In the genomic region with DNA sequence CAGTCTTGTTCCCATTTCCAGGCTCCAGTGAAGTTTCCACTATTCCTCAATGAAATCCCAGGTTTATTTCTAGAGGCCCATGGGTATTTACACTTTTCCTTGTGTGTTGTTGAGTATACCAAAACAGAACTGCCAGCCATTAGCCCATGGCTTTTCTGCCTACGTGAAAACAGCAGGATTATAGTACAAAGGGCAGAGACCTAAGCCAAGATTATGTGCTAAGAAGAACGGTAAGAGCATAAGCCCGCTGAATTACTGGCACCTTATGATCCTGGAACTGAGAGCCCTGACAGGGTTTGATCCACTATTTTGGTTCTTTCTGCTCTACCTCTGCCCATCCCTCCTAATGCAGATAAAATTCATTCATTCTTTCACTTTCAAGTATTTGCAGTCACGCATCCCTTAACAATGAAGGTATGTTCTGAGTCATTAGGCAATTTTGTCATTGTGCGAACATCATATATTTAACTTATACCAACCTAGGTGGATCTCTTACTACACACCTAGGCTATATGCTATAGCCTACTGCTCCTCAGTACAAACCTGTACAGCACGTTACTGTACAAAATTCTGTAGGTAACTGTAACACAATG, we compare ENCODE assay signal across 23 cellular contexts. TPM values are rescaled to one million over a fixed set of nuclear protein-coding genes. Genes with fewer than 3 reads are reported as not detected.
DNase-seq lines count a peak whose midpoint lies in the region; ATAC-seq and TF ChIP-seq lines count a peak whose summit lies in the region.
"Had no signal": no experiment of that assay in that cellular context is flagged by ENCODE, and none has a peak within 500 bp of the region (broad histone marks: within the 10 kb centered on the region; RNA-seq: fewer than 3 reads in every experiment).

No MANE protein-coding gene starts in this region.

- ATAC-seq in GM18867 (IDR thresholded peaks at IDR 0.05; ENCODE audit: unreplicated experiment): peak; percentile 58
- peak; percentile 72 for ATAC-seq in HG03342 (IDR thresholded peaks at IDR 0.05; ENCODE audit: unreplicated experiment)
- no peak for ATAC-seq in HG03097 (IDR thresholded peaks at IDR 0.05; ENCODE audit: low FRiP score, unreplicated experiment)
- ATAC-seq in HG02870 (IDR thresholded peaks at IDR 0.05; ENCODE audit: unreplicated experiment): no peak
- no peak for ATAC-seq in mucosa of descending colon
- ATAC-seq: activated CD4-positive, alpha-beta T cell treated with anti-CD3 and anti-CD28 coated beads for 36 hours; stimulated activated naive B cell treated with anti-CD40 and anti-IgM and Interleukin-4, amounts not matched to agents 10 μg/mL and 1 μg/mL and 100 μg/mL, for 72 hours had no signal

- H3K9me3 ChIP-seq in mammary epithelial cell (replicated peaks; ENCODE audit: insufficient read depth, low read length) (no peaks in the 10 kb centered on the region), skeletal muscle satellite cell (replicated peaks; ENCODE audit: low read length) (no peaks in the 10 kb centered on the region), mucosa of descending colon (no peaks in the 10 kb centered on the region)
- H3K9me3 ChIP-seq: sigmoid colon, tibial nerve had no signal

- H3K27ac Mint-ChIP-seq in CD14-positive monocyte: no peak overlapping the region
- H3K27ac Mint-ChIP-seq: activated CD4-positive, alpha-beta T cell treated with anti-CD3 and anti-CD28 coated beads for 36 hours; activated naive CD4-positive, alpha-beta T cell treated with anti-CD3 and anti-CD28 coated beads for 36 hours; CD4-positive, alpha-beta memory T cell; nephron; stimulated activated naive B cell treated with anti-CD40 and anti-IgM and Interleukin-4, amounts not matched to agents 10 μg/mL and 1 μg/mL and 100 μg/mL, for 72 hours had no signal

- H3K9ac ChIP-seq in mammary epithelial cell (ENCODE audit: insufficient read depth, low read length): no peak overlapping the region
- H3K9ac ChIP-seq in skeletal muscle satellite cell (ENCODE audit: low read depth, low read length): no peak overlapping the region

- no peak overlapping the region for H3K4me3 Mint-ChIP-seq in CD14-positive monocyte
- H3K4me3 Mint-ChIP-seq: activated CD4-positive, alpha-beta T cell treated with anti-CD3 and anti-CD28 coated beads for 36 hours; activated naive CD4-positive, alpha-beta T cell treated with anti-CD3 and anti-CD28 coated beads for 36 hours; CD4-positive, alpha-beta memory T cell; nephron; stimulated activated naive B cell treated with anti-CD40 and anti-IgM and Interleukin-4, amounts not matched to agents 10 μg/mL and 1 μg/mL and 100 μg/mL, for 72 hours had no signal

- in situ Hi-C loops in mammary epithelial cell (cut with MboI; ENCODE audit: low sequenced_read_pairs in 2 of 2): no loop called here

- H3K9me3 Mint-ChIP-seq in CD14-positive monocyte: peaks cover 0 to 3% (median 0%) of the 10 kb centered on the region in 7 donors
- H3K9me3 Mint-ChIP-seq: activated naive CD4-positive, alpha-beta T cell treated with anti-CD3 and anti-CD28 coated beads for 36 hours; nephron; stimulated activated naive B cell treated with anti-CD40 and anti-IgM and Interleukin-4, amounts not matched to agents 10 μg/mL and 1 μg/mL and 100 μg/mL, for 72 hours had no signal

- peaks cover 19 to 28% of the 10 kb centered on the region in 2 donors for H3K36me3 Mint-ChIP-seq in CD14-positive monocyte
- H3K36me3 Mint-ChIP-seq: CD4-positive, alpha-beta memory T cell; stimulated activated naive B cell treated with anti-CD40 and anti-IgM and Interleukin-4, amounts not matched to agents 10 μg/mL and 1 μg/mL and 100 μg/mL, for 72 hours had no signal

- no peak for TF ChIP-seq CTCF in mammary epithelial cell (conservative IDR thresholded peaks at IDR 0.05 in 1 of 2, IDR thresholded peaks at IDR 0.05 in 1 of 2; ENCODE audit: extremely low read depth in 1 of 2, insufficient read depth in 1 of 2, low read depth in 1 of 2, low read length in 2 of 2)
- no peak for TF ChIP-seq CTCF in CD14-positive monocyte (IDR thresholded peaks at IDR 0.05)
- TF ChIP-seq CTCF in mucosa of descending colon (IDR thresholded peaks at IDR 0.05): no peak

- no peaks in the 10 kb centered on the region for H3K27me3 ChIP-seq in mammary epithelial cell (ENCODE audit: insufficient read depth, low read length)
- H3K27me3 ChIP-seq in skeletal muscle satellite cell (ENCODE audit: control insufficient read depth, insufficient read depth, low read length): no peaks in the 10 kb centered on the region
- H3K27me3 ChIP-seq: sigmoid colon, tibial nerve had no signal

- DNase-seq in mammary epithelial cell (no peak), CD14-positive monocyte (ENCODE audit: low spot score) (no peak), mucosa of descending colon (no peak)
- DNase-seq: activated CD4-positive, alpha-beta T cell treated with anti-CD3 and anti-CD28 coated beads for 36 hours; activated naive CD4-positive, alpha-beta T cell treated with anti-CD3 and anti-CD28 coated beads for 36 hours; activated T-cell treated with anti-CD3 and anti-CD28 coated beads, Interleukin-2, amount 50 U/mL, for 48 hours; CD4-positive, alpha-beta memory T cell; DND-41; Karpas-422; mesendoderm; NCI-H2029; NCI-H446; sigmoid colon; stimulated activated CD4-positive, alpha-beta T cell treated with anti-CD3 and anti-CD28 coated beads, Interleukin-1b, Interleukin-23, amount 100 ng/mL, for 48 hours; stimulated activated naive B cell treated with anti-CD40 and anti-IgM and Interleukin-4, amounts not matched to agents 10 μg/mL and 1 μg/mL and 100 μg/mL, for 72 hours had no signal

- H3K4me2 ChIP-seq in mammary epithelial cell (ENCODE audit: insufficient read depth, low read depth, low read length) (peak overlapping the region; percentile 40), skeletal muscle satellite cell (ENCODE audit: low read length) (peak overlapping the region; percentile 8)

- H3K27ac ChIP-seq in mammary epithelial cell (ENCODE audit: insufficient read depth, low read depth, low read length): peak overlapping the region; percentile 71

- BruUV-seq in mammary epithelial cell (replicated peaks; lab: Mats Ljungman, UMichigan): no TSS peak

- H3K79me2 ChIP-seq in mammary epithelial cell (ENCODE audit: insufficient read depth, low read length): peaks cover 85% of the 10 kb centered on the region

- 53% methylated on average over 6 of the region's 6 CpGs for WGBS in mammary epithelial cell (ENCODE audit: low coverage, missing lambda C conversion rate)

- H3K4me1 ChIP-seq in mammary epithelial cell (ENCODE audit: insufficient read depth, low read length) (peaks cover 72% of the 10 kb centered on the region), skeletal muscle satellite cell (ENCODE audit: control insufficient read depth, insufficient read depth, low read length) (peaks cover 32% of the 10 kb centered on the region), mucosa of descending colon (ENCODE audit: low read depth) (peaks cover 4% of the 10 kb centered on the region)

- CTCF ChIA-PET in mammary epithelial cell (lab: Charles Lee; ENCODE audit: low non-redundant PET): no interaction called here

- peaks cover 17% of the 10 kb centered on the region for H3K36me3 ChIP-seq in mammary epithelial cell (ENCODE audit: insufficient read depth, low read length)
- H3K36me3 ChIP-seq in skeletal muscle satellite cell (ENCODE audit: insufficient read depth, low read length): peaks cover 28% of the 10 kb centered on the region
- H3K36me3 ChIP-seq in mucosa of descending colon (ENCODE audit: low read depth): no peaks in the 10 kb centered on the region

- H2AFZ ChIP-seq in mammary epithelial cell (ENCODE audit: low read depth, low read length): no peak overlapping the region

- H3K4me1 Mint-ChIP-seq in CD14-positive monocyte: peaks cover 8% of the 10 kb centered on the region
- H3K4me1 Mint-ChIP-seq: activated CD4-positive, alpha-beta T cell treated with anti-CD3 and anti-CD28 coated beads for 36 hours; CD4-positive, alpha-beta memory T cell; stimulated activated naive B cell treated with anti-CD40 and anti-IgM and Interleukin-4, amounts not matched to agents 10 μg/mL and 1 μg/mL and 100 μg/mL, for 72 hours had no signal

- dilution Hi-C loops in mammary epithelial cell (cut with HindIII; ENCODE audit: low sequenced_read_pairs): no loop called here

- H3K4me3 ChIP-seq in mammary epithelial cell (replicated peaks in 1 of 3; ENCODE audit: insufficient read depth in 1 of 3, low read depth in 2 of 3, low read length in 3 of 3) (no peak overlapping the region), skeletal muscle satellite cell (ENCODE audit: low read length) (no peak overlapping the region), mucosa of descending colon (no peak overlapping the region)
- H3K4me3 ChIP-seq: sigmoid colon, tibial nerve had no signal

- H3K27me3 Mint-ChIP-seq in CD14-positive monocyte (ENCODE audit: low read depth in 3 of 3): no peaks in the 10 kb centered on the region
- H3K27me3 Mint-ChIP-seq: activated CD4-positive, alpha-beta T cell treated with anti-CD3 and anti-CD28 coated beads for 36 hours; CD4-positive, alpha-beta memory T cell; stimulated activated naive B cell treated with anti-CD40 and anti-IgM and Interleukin-4, amounts not matched to agents 10 μg/mL and 1 μg/mL and 100 μg/mL, for 72 hours had no signal

- intact Hi-C loops in mammary epithelial cell (cut with micrococcal nuclease) (no loop called here), CD14-positive monocyte (cut with micrococcal nuclease) (no loop called here), mucosa of descending colon (cut with DNase I, micrococcal nuclease) (no loop called here)

- H4K20me1 ChIP-seq in mammary epithelial cell (ENCODE audit: insufficient read depth, low read length): no peaks in the 10 kb centered on the region

RNA-seq across cellular contexts. Expression of a gene that starts 16.0 kb away (rescaled TPM):
- total RNA-seq in mammary epithelial cell: 100 to 1,000 TPM; 312 to 708 TPM
- 140 TPM for polyA plus RNA-seq in mammary epithelial cell
- 473 TPM for polyA minus RNA-seq in mammary epithelial cell
- total RNA-seq in skeletal muscle satellite cell (2012; rRNA removed): 109 and 185 TPM in 2 replicates
- polyA plus RNA-seq in CD14-positive monocyte: 10 to 100 TPM; 13.7 to 14.1 TPM
- total RNA-seq in mucosa of descending colon: 100 to 1,000 TPM in 1 of 3 donors, 10 to 100 TPM in 2; 72.4 to 150 (median 83.7) TPM
- total RNA-seq: activated CD4-positive, alpha-beta T cell treated with anti-CD3 and anti-CD28 coated beads for 36 hours; activated CD8-positive, alpha-beta memory T cell treated with anti-CD3 and anti-CD28 coated beads for 36 hours; activated naive CD4-positive, alpha-beta T cell treated with anti-CD3 and anti-CD28 coated beads for 36 hours had no signal
- polyA plus RNA-seq: CD4-positive, alpha-beta memory T cell had no signal

Comparison
In these comparisons a context has a peak if more than half of its experiments do, and no peak if none do; other contexts are left out.
1. ATAC-seq: peak in GM18867 (single experiment) and HG03342 (single experiment); none in HG03097 (single experiment), HG02870 (single experiment) and mucosa of descending colon (single experiment).